In genomic region chr16:10949424-10949970, GRCh38 we compare ENCODE assay signal across 1 cellular context.
A peak's percentile ranks its signal among the peaks of the same experiment; 100 is the strongest.
TF ChIP-seq lines count a peak whose summit lies in the region.

No MANE protein-coding gene starts in this region.

TF ChIP-seq in GM12878, 131 proteins besides CTCF, POLR2A, EP300 and RAD21 (continues in another document):
- TF ChIP-seq RAD51 (IDR thresholded peaks at IDR 0.05) (peak; percentile 89), BACH1 (IDR thresholded peaks at IDR 0.05; ENCODE audit: borderline replicate concordance) (0 out of 2 replicates have a peak, but pooled peaks have one; percentile 17), USF2 (IDR thresholded peaks at IDR 0.05; ENCODE audit: borderline replicate concordance, low read depth, low read length) (peak; percentile 45; the same call in 1 of the 2 replicates), SPI1 (IDR thresholded peaks at IDR 0.05; ENCODE audit: borderline replicate concordance, insufficient read depth, low read depth, low read length) (peak; percentile 89), MXI1 (IDR thresholded peaks at IDR 0.05; ENCODE audit: low read depth, low read length) (peak; percentile 85), MAX (IDR thresholded peaks at IDR 0.05; ENCODE audit: low read depth, low read length) (peak; percentile 69; the same call in 1 of the 2 replicates), IKZF2 (IDR thresholded peaks at IDR 0.05) (peak; percentile 67 to 75; a peak in 3 of 4 replicates), PAX5 (IDR thresholded peaks at IDR 0.05; ENCODE audit: borderline replicate concordance, low read depth, low read length) (peak; percentile 82), LARP7 (IDR thresholded peaks at IDR 0.05) (no peak), RELB (IDR thresholded peaks at IDR 0.05; ENCODE audit: low read depth) (peak; percentile 66; the same call in 1 of the 2 replicates), ZNF207 (IDR thresholded peaks at IDR 0.05; ENCODE audit: borderline replicate concordance) (no peak), REST (IDR thresholded peaks at IDR 0.05; ENCODE audit: low read depth, low read length) (no peak), SREBF2 (IDR thresholded peaks at IDR 0.05; ENCODE audit: low read length) (no peak), CREM (IDR thresholded peaks at IDR 0.05; ENCODE audit: low read depth) (no peak), ZBTB33 (IDR thresholded peaks at IDR 0.05) (no peak), BHLHE40 (IDR thresholded peaks at IDR 0.05; ENCODE audit: borderline replicate concordance in 1 of 2, low read depth in 2 of 2, low read length in 1 of 2) (peak; percentile 54 to 66; a peak in 3 of 4 replicates), CBFB (IDR thresholded peaks at IDR 0.05; ENCODE audit: low read depth) (no peak), ZBTB11 (CRISPR knock-in tag; IDR thresholded peaks at IDR 0.05) (no peak), NFIC (IDR thresholded peaks at IDR 0.05; ENCODE audit: low read depth, low read length) (no peak), ATF2 (IDR thresholded peaks at IDR 0.05; ENCODE audit: low read length) (no peak), SIX5 (IDR thresholded peaks at IDR 0.05; ENCODE audit: low read depth, low read length, severe bottlenecking) (no peak), NR2C2 (IDR thresholded peaks at IDR 0.05; ENCODE audit: borderline replicate concordance, control insufficient read depth, insufficient read length, low read depth) (no peak), ZSCAN29 (IDR thresholded peaks at IDR 0.05) (no peak), DPF2 (IDR thresholded peaks at IDR 0.05) (peak; percentile 64), HDAC6 (IDR thresholded peaks at IDR 0.05; ENCODE audit: unreplicated experiment) (no peak), BCLAF1 (IDR thresholded peaks at IDR 0.05) (no peak), PKNOX1 (IDR thresholded peaks at IDR 0.05) (peak; percentile 50; the same call in 1 of the 2 replicates), ZNF592 (IDR thresholded peaks at IDR 0.05) (0 out of 2 replicates have a peak, but pooled peaks have one; percentile 46)
